8 cellular contexts compared by ENCODE assay signal in genomic region chr12:6540181-6540877, GRCh38. TPM values are rescaled to one million over a fixed set of nuclear protein-coding genes. Genes with fewer than 3 reads are reported as not detected.
DNase-seq lines count a peak whose midpoint lies in the region; ATAC-seq, FAIRE-seq and TF ChIP-seq lines count a peak whose summit lies in the region.

No MANE protein-coding gene starts in this region.

- H3K9me3 Mint-ChIP-seq in endothelial cell (ENCODE audit: unreplicated experiment), result no peaks in the 10 kb centered on the region

- peaks cover 58 to 65% of the 10 kb centered on the region in 2 donors for H3K4me1 ChIP-seq in mucosa of rectum (ENCODE audit: control insufficient read depth in 2 of 2, insufficient read depth in 2 of 2, low read length in 2 of 2)

- no peaks in the 10 kb centered on the region for H3K9me3 ChIP-seq in mucosa of rectum (ENCODE audit: control insufficient read depth in 2 of 2, low read length in 2 of 2)

- ATAC-seq in activated CD4-positive, CD25-positive, alpha-beta regulatory T cell treated with anti-CD3 and anti-CD28 coated beads, Interleukin-2, amount 50 U/mL, for 24 hours, result peak; percentile 21 to 27

- H3K9ac ChIP-seq in mucosa of rectum (ENCODE audit: low read depth in 1 of 2, low read length in 2 of 2), result peak overlapping the region; percentile 58 to 70

- H3K27me3 Mint-ChIP-seq in endothelial cell (ENCODE audit: unreplicated experiment), result peaks cover 16% of the 10 kb centered on the region

- H3K4me3 ChIP-seq in GM12865 (ENCODE audit: low read depth, low read length) (no peak overlapping the region), mucosa of rectum (ENCODE audit: low read length in 2 of 2) (peak overlapping the region; percentile 42 to 52)

- no peak overlapping the region for H3K27ac Mint-ChIP-seq in endothelial cell (ENCODE audit: unreplicated experiment)

- FAIRE-seq in D721Med (lab: Jason Lieb, UNC), result no peak

- H3K27ac ChIP-seq in mucosa of rectum (ENCODE audit: low read depth in 2 of 2, low read length in 2 of 2), result peak overlapping the region; percentile 91 to 94

- peak; percentile 53 for DNase-seq in GM12865 (ENCODE audit: low read depth)
- peak; percentile 81 for DNase-seq in NCI-H1436 (lab: John Stamatoyannopoulos, UW)
- peak; percentile 53 for DNase-seq in endothelial cell (ENCODE audit: low spot score)
- peak; percentile 95 for DNase-seq in ureter (ENCODE audit: low spot score)
- no peak for DNase-seq in D721Med (ENCODE audit: insufficient read length, low spot score)
- no peak for DNase-seq in HuH-7.5 (ENCODE audit: low spot score)

- no peaks in the 10 kb centered on the region for H3K27me3 ChIP-seq in mucosa of rectum (ENCODE audit: control insufficient read depth in 2 of 2, insufficient read depth in 2 of 2, low read length in 2 of 2)

- H3K4me1 Mint-ChIP-seq in endothelial cell (ENCODE audit: unreplicated experiment), result peaks cover 40% of the 10 kb centered on the region

- TF ChIP-seq CTCF in GM12865 (IDR thresholded peaks at IDR 0.05; ENCODE audit: insufficient read depth, low read depth, low read length, missing control alignments) (peak; percentile 20), endothelial cell (IDR thresholded peaks at IDR 0.05; ENCODE audit: unreplicated experiment) (no peak), D721Med (IDR thresholded peaks at IDR 0.05; ENCODE audit: insufficient read depth, missing control alignments) (no peak)

- H3K4me3 Mint-ChIP-seq in endothelial cell (ENCODE audit: unreplicated experiment), result no peak overlapping the region

- H3K36me3 Mint-ChIP-seq in endothelial cell (ENCODE audit: low read depth, unreplicated experiment), result peaks cover 28% of the 10 kb centered on the region

- peaks cover 35 to 40% of the 10 kb centered on the region in 2 donors for H3K36me3 ChIP-seq in mucosa of rectum (ENCODE audit: control insufficient read depth in 2 of 2, insufficient read depth in 2 of 2, low read length in 2 of 2)

RNA-seq across cellular contexts. Expression of gene GAPDH, which starts 6.0 kb away (rescaled TPM):
- total RNA-seq in endothelial cell (ENCODE audit: unreplicated experiment), result 2,393 TPM
- total RNA-seq in ureter, result 2,120 TPM

RNA-seq across cellular contexts. Expression of gene IFFO1, which starts 15.5 kb away (rescaled TPM):
- total RNA-seq in endothelial cell (ENCODE audit: unreplicated experiment) (82.2 TPM), ureter (13.7 TPM)

RNA-seq across cellular contexts. Expression of gene NOP2, which starts 27.8 kb away (rescaled TPM):
- total RNA-seq in endothelial cell (ENCODE audit: unreplicated experiment), result 37.5 TPM
- 51.7 TPM for total RNA-seq in ureter

RNA-seq across cellular contexts. Expression of gene NCAPD2, which starts 46.4 kb away (rescaled TPM):
- 25.3 TPM for total RNA-seq in endothelial cell (ENCODE audit: unreplicated experiment)
- total RNA-seq in ureter, result 24.0 TPM

RNA-seq across cellular contexts. Expression of gene MRPL51, which starts 47.3 kb away (rescaled TPM):
- total RNA-seq in endothelial cell (ENCODE audit: unreplicated experiment), result 168 TPM
- 150 TPM for total RNA-seq in ureter

Comparison
In these comparisons a context has a peak if more than half of its experiments do, and no peak if none do; other contexts are left out.
1. DNase-seq: peak in GM12865 (single experiment), NCI-H1436 (single experiment), endothelial cell (single experiment) and ureter (single experiment); none in D721Med (single experiment) and HuH-7.5 (single experiment).